ENCODE assay signal across 8 cellular contexts in genomic region chrX:118495061-118495921, GRCh38. TPM values are rescaled to one million over a fixed set of nuclear protein-coding genes. Genes with fewer than 3 reads are reported as not detected.
DNase-seq lines count a peak whose midpoint lies in the region; ATAC-seq and TF ChIP-seq lines count a peak whose summit lies in the region.

Gene DOCK11 (plus strand): TSS chrX:118495815. CDS start chrX:118495972, 157 bp downstream.

- no peaks in the 10 kb centered on the region for H3K36me3 ChIP-seq in A673 (ENCODE audit: insufficient read depth, low read length, poor library complexity, severe bottlenecking)

- no peaks in the 10 kb centered on the region for H3K9me3 ChIP-seq in A673 (ENCODE audit: low read depth, low read length, poor library complexity, severe bottlenecking)

- no peaks in the 10 kb centered on the region for H3K4me1 ChIP-seq in A673 (ENCODE audit: insufficient read depth, low read length, poor library complexity, severe bottlenecking)

- DNase-seq in A673 (ENCODE audit: low spot score), result peak; percentile 62
- peak; percentile 25 to 81 for DNase-seq in NCI-H446 (lab: John Stamatoyannopoulos, UW)
- DNase-seq in activated CD4-positive, alpha-beta T cell treated with anti-CD3 and anti-CD28 coated beads for 4 hours, result peak; percentile 74 to 82
- DNase-seq in choroid plexus epithelial cell (ENCODE audit: low read depth), result peak; percentile 85
- peak; percentile 93 for DNase-seq in left kidney (ENCODE audit: low read depth, low spot score)
- peak; percentile 61 to 63 for DNase-seq in stimulated activated CD4-positive, alpha-beta T cell treated with anti-CD3 and anti-CD28 coated beads, Interleukin-1b, Interleukin-23, amount 100 ng/mL, for 4 hours (ENCODE audit: low read depth in 2 of 2)

- H3K4me3 ChIP-seq in A673 (ENCODE audit: low read depth, low read length, poor library complexity, severe bottlenecking), result peak within 1 kb of the TSS; percentile 49
- H3K4me3 ChIP-seq in choroid plexus epithelial cell (ENCODE audit: low read depth, low read length), result peak within 1 kb of the TSS; percentile 69

- no peak within 1 kb of the TSS for H3K27ac ChIP-seq in A673 (ENCODE audit: low read depth, low read length, poor library complexity, severe bottlenecking)

- ATAC-seq in GM18858 (IDR thresholded peaks at IDR 0.05; ENCODE audit: unreplicated experiment) (peak; percentile 61), HG03066 (IDR thresholded peaks at IDR 0.05; ENCODE audit: low read depth, unreplicated experiment) (peak; percentile 60)

- TF ChIP-seq CTCF in A673 (conservative IDR thresholded peaks at IDR 0.05; ENCODE audit: low read depth, low read length) (no peak), choroid plexus epithelial cell (conservative IDR thresholded peaks at IDR 0.05; ENCODE audit: low read depth, low read length) (no peak)

- H3K27me3 ChIP-seq in A673 (replicated peaks; ENCODE audit: insufficient read depth, low read depth, low read length, poor library complexity), result peaks cover 12% of the 10 kb centered on the region

- intact Hi-C loops in A673 (cut with micrococcal nuclease; ENCODE audit: unreplicated experiment), result no loop called here

- BruUV-seq in A673 (replicated peaks; lab: Mats Ljungman, UMichigan), result no TSS peak

- POLR2A ChIA-PET in A673 (lab: Charles Lee; ENCODE audit: low non-redundant PET), result interaction anchor here (0.5 kb wide), 1 partner anchor 66 kb away, joined by 9 read pairs; no protein-coding TSS in a partner anchor

- CTCF ChIA-PET in A673 (lab: Charles Lee), result no interaction called here

RNA-seq across cellular contexts. Expression of gene DOCK11, which starts in this region (rescaled TPM):
- 2.1 and 2.2 TPM in 2 replicates for total RNA-seq in A673 (2021)
